In genomic region chr9:120383999-120384924, GRCh38 we compare ENCODE assay signal across 1 cellular context.
TF ChIP-seq lines count a peak whose summit lies in the region.

No MANE protein-coding gene starts in this region.

TF ChIP-seq in HepG2, 621 proteins besides CTCF, POLR2A, EP300 and RAD21 (continued from another document and continues in another):
- TF ChIP-seq, protein P1, sequence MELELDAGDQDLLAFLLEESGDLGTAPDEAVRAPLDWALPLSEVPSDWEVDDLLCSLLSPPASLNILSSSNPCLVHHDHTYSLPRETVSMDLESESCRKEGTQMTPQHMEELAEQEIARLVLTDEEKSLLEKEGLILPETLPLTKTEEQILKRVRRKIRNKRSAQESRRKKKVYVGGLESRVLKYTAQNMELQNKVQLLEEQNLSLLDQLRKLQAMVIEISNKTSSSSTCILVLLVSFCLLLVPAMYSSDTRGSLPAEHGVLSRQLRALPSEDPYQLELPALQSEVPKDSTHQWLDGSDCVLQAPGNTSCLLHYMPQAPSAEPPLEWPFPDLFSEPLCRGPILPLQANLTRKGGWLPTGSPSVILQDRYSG (CRISPR knock-in tag; IDR thresholded peaks at IDR 0.05), result no peak
- TF ChIP-seq MEIS1 (CRISPR knock-in tag; IDR thresholded peaks at IDR 0.05; ENCODE audit: borderline replicate concordance), result peak; percentile 92
- TF ChIP-seq THAP9 (CRISPR knock-in tag; IDR thresholded peaks at IDR 0.05; ENCODE audit: borderline replicate concordance), result no peak; the same call in 1 of the 2 replicates
- TF ChIP-seq CENPT (CRISPR knock-in tag; IDR thresholded peaks at IDR 0.05; ENCODE audit: low read depth), result no peak
- TF ChIP-seq ZNF570 (CRISPR knock-in tag; IDR thresholded peaks at IDR 0.05; ENCODE audit: borderline replicate concordance), result no peak
- TF ChIP-seq, protein P2, sequence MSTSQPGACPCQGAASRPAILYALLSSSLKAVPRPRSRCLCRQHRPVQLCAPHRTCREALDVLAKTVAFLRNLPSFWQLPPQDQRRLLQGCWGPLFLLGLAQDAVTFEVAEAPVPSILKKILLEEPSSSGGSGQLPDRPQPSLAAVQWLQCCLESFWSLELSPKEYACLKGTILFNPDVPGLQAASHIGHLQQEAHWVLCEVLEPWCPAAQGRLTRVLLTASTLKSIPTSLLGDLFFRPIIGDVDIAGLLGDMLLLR (CRISPR knock-in tag; IDR thresholded peaks at IDR 0.05), result peak; percentile 59; the same call in 1 of the 2 replicates
- no peak for TF ChIP-seq ZNF616 (CRISPR knock-in tag; IDR thresholded peaks at IDR 0.05; ENCODE audit: low read depth)
- no peak for TF ChIP-seq ZNF282 (IDR thresholded peaks at IDR 0.05; ENCODE audit: partially characterized antibody)
- peak; percentile 68; the same call in 1 of the 2 replicates for TF ChIP-seq ZNF253 (CRISPR knock-in tag; IDR thresholded peaks at IDR 0.05; ENCODE audit: borderline replicate concordance)
- TF ChIP-seq ZNF264 (CRISPR knock-in tag; IDR thresholded peaks at IDR 0.05), result peak; percentile 98
- no peak for TF ChIP-seq PAX8 (CRISPR knock-in tag; IDR thresholded peaks at IDR 0.05; ENCODE audit: borderline replicate concordance)
- TF ChIP-seq ZNF44 (CRISPR knock-in tag; IDR thresholded peaks at IDR 0.05), result peak; percentile 70; the same call in 1 of the 2 replicates
- 0 out of 2 replicates have a peak, but pooled peaks have one; percentile 20 for TF ChIP-seq ZNF224 (CRISPR knock-in tag; IDR thresholded peaks at IDR 0.05)
- TF ChIP-seq, protein P3, sequence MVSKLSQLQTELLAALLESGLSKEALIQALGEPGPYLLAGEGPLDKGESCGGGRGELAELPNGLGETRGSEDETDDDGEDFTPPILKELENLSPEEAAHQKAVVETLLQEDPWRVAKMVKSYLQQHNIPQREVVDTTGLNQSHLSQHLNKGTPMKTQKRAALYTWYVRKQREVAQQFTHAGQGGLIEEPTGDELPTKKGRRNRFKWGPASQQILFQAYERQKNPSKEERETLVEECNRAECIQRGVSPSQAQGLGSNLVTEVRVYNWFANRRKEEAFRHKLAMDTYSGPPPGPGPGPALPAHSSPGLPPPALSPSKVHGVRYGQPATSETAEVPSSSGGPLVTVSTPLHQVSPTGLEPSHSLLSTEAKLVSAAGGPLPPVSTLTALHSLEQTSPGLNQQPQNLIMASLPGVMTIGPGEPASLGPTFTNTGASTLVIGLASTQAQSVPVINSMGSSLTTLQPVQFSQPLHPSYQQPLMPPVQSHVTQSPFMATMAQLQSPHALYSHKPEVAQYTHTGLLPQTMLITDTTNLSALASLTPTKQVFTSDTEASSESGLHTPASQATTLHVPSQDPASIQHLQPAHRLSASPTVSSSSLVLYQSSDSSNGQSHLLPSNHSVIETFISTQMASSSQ (IDR thresholded peaks at IDR 0.05; ENCODE audit: low read depth), result no peak
- TF ChIP-seq, protein P3 (CRISPR knock-in tag; IDR thresholded peaks at IDR 0.05; ENCODE audit: borderline replicate concordance), result peak; percentile 85; the same call in 1 of the 2 replicates
- TF ChIP-seq ZNF800 (CRISPR knock-in tag; IDR thresholded peaks at IDR 0.05), result peak; percentile 74; the same call in 1 of the 2 replicates
- TF ChIP-seq ZNF674 (CRISPR knock-in tag; IDR thresholded peaks at IDR 0.05; ENCODE audit: low read depth), result no peak
- TF ChIP-seq ZNF891 (CRISPR knock-in tag; IDR thresholded peaks at IDR 0.05), result no peak
- peak; percentile 32; the same call in 1 of the 2 replicates for TF ChIP-seq TARDBP (CRISPR knock-in tag; IDR thresholded peaks at IDR 0.05)
- TF ChIP-seq GFI1 (CRISPR knock-in tag; IDR thresholded peaks at IDR 0.05; ENCODE audit: borderline replicate concordance), result peak; percentile 86
- 0 out of 2 replicates have a peak, but pooled peaks have one; percentile 39 for TF ChIP-seq ARID2 (CRISPR knock-in tag; IDR thresholded peaks at IDR 0.05; ENCODE audit: borderline replicate concordance)
- no peak for TF ChIP-seq MZF1 (CRISPR knock-in tag; IDR thresholded peaks at IDR 0.05; ENCODE audit: borderline replicate concordance)
- TF ChIP-seq EHMT2 (IDR thresholded peaks at IDR 0.05; ENCODE audit: borderline replicate concordance, low read depth, low read length), result peak; percentile 77; the same call in 1 of the 2 replicates
- TF ChIP-seq ZFP36L1 (CRISPR knock-in tag; IDR thresholded peaks at IDR 0.05), result no peak; the same call in 1 of the 2 replicates
- TF ChIP-seq, protein P4, sequence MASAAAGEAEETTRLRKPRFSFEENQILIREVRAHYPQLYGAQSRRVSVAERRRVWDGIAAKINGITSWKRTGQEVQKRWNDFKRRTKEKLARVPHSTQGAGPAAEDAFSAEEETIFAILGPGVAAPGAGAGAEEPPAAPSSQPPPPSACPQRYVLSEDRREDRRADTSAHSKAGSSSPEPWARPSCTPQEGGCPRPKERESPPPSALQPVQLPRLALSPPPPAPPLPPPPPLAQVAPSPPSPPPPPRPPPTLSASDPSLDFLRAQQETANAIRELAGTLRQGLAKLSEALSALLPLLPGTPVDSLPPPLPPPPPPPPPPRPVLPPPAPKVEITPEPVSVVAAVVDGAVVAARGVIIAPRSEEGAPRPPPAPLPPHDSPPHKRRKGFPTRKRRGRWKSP (CRISPR knock-in tag; IDR thresholded peaks at IDR 0.05), result no peak
- TF ChIP-seq ARID5B (CRISPR knock-in tag; IDR thresholded peaks at IDR 0.05), result peak; percentile 91
- no peak for TF ChIP-seq NFE2 (CRISPR knock-in tag; IDR thresholded peaks at IDR 0.05)
- TF ChIP-seq RARA (CRISPR knock-in tag; IDR thresholded peaks at IDR 0.05), result peak; percentile 84
- TF ChIP-seq, protein P5, sequence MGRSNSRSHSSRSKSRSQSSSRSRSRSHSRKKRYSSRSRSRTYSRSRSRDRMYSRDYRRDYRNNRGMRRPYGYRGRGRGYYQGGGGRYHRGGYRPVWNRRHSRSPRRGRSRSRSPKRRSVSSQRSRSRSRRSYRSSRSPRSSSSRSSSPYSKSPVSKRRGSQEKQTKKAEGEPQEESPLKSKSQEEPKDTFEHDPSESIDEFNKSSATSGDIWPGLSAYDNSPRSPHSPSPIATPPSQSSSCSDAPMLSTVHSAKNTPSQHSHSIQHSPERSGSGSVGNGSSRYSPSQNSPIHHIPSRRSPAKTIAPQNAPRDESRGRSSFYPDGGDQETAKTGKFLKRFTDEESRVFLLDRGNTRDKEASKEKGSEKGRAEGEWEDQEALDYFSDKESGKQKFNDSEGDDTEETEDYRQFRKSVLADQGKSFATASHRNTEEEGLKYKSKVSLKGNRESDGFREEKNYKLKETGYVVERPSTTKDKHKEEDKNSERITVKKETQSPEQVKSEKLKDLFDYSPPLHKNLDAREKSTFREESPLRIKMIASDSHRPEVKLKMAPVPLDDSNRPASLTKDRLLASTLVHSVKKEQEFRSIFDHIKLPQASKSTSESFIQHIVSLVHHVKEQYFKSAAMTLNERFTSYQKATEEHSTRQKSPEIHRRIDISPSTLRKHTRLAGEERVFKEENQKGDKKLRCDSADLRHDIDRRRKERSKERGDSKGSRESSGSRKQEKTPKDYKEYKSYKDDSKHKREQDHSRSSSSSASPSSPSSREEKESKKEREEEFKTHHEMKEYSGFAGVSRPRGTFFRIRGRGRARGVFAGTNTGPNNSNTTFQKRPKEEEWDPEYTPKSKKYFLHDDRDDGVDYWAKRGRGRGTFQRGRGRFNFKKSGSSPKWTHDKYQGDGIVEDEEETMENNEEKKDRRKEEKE (IDR thresholded peaks at IDR 0.05), result no peak
- TF ChIP-seq TAF1 (CRISPR knock-in tag; IDR thresholded peaks at IDR 0.05), result peak; percentile 64; the same call in 1 of the 2 replicates
- no peak for TF ChIP-seq ZNF180 (CRISPR knock-in tag; IDR thresholded peaks at IDR 0.05; ENCODE audit: borderline replicate concordance, low read depth)
- no peak for TF ChIP-seq JUNB (CRISPR knock-in tag; IDR thresholded peaks at IDR 0.05; ENCODE audit: borderline replicate concordance)
- peak; percentile 92 for TF ChIP-seq KLF12 (CRISPR knock-in tag; IDR thresholded peaks at IDR 0.05; ENCODE audit: borderline replicate concordance)
- no peak for TF ChIP-seq ZNF816 (CRISPR knock-in tag; IDR thresholded peaks at IDR 0.05; ENCODE audit: borderline replicate concordance)
- TF ChIP-seq REPIN1 (CRISPR knock-in tag; IDR thresholded peaks at IDR 0.05; ENCODE audit: borderline replicate concordance, low read depth), result peak; percentile 61
- TF ChIP-seq SIN3A (IDR thresholded peaks at IDR 0.05; ENCODE audit: borderline replicate concordance, low read depth, low read length), result no peak
- TF ChIP-seq MXD4 (CRISPR knock-in tag; IDR thresholded peaks at IDR 0.05), result no peak
- peak; percentile 74; the same call in 1 of the 2 replicates for TF ChIP-seq FOXA3 (CRISPR knock-in tag; IDR thresholded peaks at IDR 0.05)
- no peak for TF ChIP-seq ZNF724P (CRISPR knock-in tag; IDR thresholded peaks at IDR 0.05; ENCODE audit: borderline replicate concordance)
- TF ChIP-seq, protein P6, sequence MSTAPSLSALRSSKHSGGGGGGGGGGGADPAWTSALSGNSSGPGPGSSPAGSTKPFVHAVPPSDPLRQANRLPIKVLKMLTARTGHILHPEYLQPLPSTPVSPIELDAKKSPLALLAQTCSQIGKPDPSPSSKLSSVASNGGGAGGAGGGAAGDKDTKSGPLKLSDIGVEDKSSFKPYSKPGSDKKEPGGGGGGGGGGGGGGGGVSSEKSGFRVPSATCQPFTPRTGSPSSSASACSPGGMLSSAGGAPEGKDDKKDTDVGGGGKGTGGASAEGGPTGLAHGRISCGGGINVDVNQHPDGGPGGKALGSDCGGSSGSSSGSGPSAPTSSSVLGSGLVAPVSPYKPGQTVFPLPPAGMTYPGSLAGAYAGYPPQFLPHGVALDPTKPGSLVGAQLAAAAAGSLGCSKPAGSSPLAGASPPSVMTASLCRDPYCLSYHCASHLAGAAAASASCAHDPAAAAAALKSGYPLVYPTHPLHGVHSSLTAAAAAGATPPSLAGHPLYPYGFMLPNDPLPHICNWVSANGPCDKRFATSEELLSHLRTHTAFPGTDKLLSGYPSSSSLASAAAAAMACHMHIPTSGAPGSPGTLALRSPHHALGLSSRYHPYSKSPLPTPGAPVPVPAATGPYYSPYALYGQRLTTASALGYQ (CRISPR knock-in tag; IDR thresholded peaks at IDR 0.05), result no peak; the same call in none of the 2 replicates
